ENCODE assay signal across 19 cellular contexts in genomic region chr18:9968081-9968848, GRCh38. TPM values are rescaled to one million over a fixed set of nuclear protein-coding genes. Genes with fewer than 3 reads are reported as not detected.
DNase-seq lines count a peak whose midpoint lies in the region; FAIRE-seq and TF ChIP-seq lines count a peak whose summit lies in the region.
"Had no signal": no experiment of that assay in that cellular context is flagged by ENCODE, and none has a peak within 500 bp of the region (broad histone marks: within the 10 kb centered on the region; RNA-seq: fewer than 3 reads in every experiment).

No MANE protein-coding gene starts in this region.

- TF ChIP-seq RAD21 in H1 (IDR thresholded peaks at IDR 0.05 in 1 of 2, conservative IDR thresholded peaks at IDR 0.05 in 1 of 2; ENCODE audit: low read depth in 2 of 2, low read length in 2 of 2): no peak

- H3K23ac ChIP-seq in H1 (ENCODE audit: insufficient read length): no peak overlapping the region

- H3K4me1 Mint-ChIP-seq in activated naive CD8-positive, alpha-beta T cell (ENCODE audit: low read depth): peaks cover 31% of the 10 kb centered on the region
- H3K4me1 Mint-ChIP-seq in activated naive CD8-positive, alpha-beta T cell treated with anti-CD3 and anti-CD28 coated beads for 36 hours: peaks cover 23% of the 10 kb centered on the region
- peaks cover 13% of the 10 kb centered on the region for H3K4me1 Mint-ChIP-seq in type B pancreatic cell (ENCODE audit: unreplicated experiment)

- no peak overlapping the region for H2BK20ac ChIP-seq in H1 (ENCODE audit: low read length)

- no peaks in the 10 kb centered on the region for H3K79me2 ChIP-seq in H1 (ENCODE audit: control insufficient read depth in 1 of 2, insufficient read depth in 2 of 2, low read length in 2 of 2)

- H2BK120ac ChIP-seq in H1 (replicated peaks; ENCODE audit: low read depth, low read length): no peak overlapping the region

- no peaks in the 10 kb centered on the region for H3K9me3 Mint-ChIP-seq in activated naive CD8-positive, alpha-beta T cell (ENCODE audit: low read depth)
- H3K9me3 Mint-ChIP-seq in activated naive CD8-positive, alpha-beta T cell treated with anti-CD3 and anti-CD28 coated beads for 36 hours: no peaks in the 10 kb centered on the region
- H3K9me3 Mint-ChIP-seq in type B pancreatic cell: no peaks in the 10 kb centered on the region

- H3K4me2 ChIP-seq in H1 (ENCODE audit: insufficient read depth in 1 of 2, low read depth in 2 of 2, low read length in 2 of 2): no peak overlapping the region

- H4K8ac ChIP-seq in H1 (ENCODE audit: extremely low read depth, insufficient read depth, low read length): peak overlapping the region; percentile 1; the same call in 1 of the 2 replicates

- TF ChIP-seq EP300 in H1 (IDR thresholded peaks at IDR 0.05; ENCODE audit: borderline replicate concordance in 1 of 2, low read depth in 2 of 2, low read length in 2 of 2): no peak

- CTCF ChIA-PET in H1 (lab: Charles Lee; ENCODE audit: partially characterized antibody): interaction anchor here (1.0 to 7.1 kb wide), 4 partner anchors 17 to 551 kb away, joined by 3 to 74 read pairs (median 8); no protein-coding TSS in a partner anchor

- H4K91ac ChIP-seq in H1 (replicated peaks; ENCODE audit: insufficient read length, low read length): no peak overlapping the region

- no peak overlapping the region for H3K56ac ChIP-seq in H1 (replicated peaks; ENCODE audit: insufficient read length, low read depth, low read length)

- H3K4me3 ChIP-seq in H1 (ENCODE audit: extremely low read depth in 1 of 4, insufficient read depth in 2 of 4, low read depth in 3 of 4, low read length in 4 of 4): no peak overlapping the region
- H3K4me3 ChIP-seq in mucosa of stomach (ENCODE audit: low read length): no peak overlapping the region
- H3K4me3 ChIP-seq: lower lobe of right lung, SK-N-MC, thyroid gland had no signal

- no peak overlapping the region for H3K14ac ChIP-seq in H1 (ENCODE audit: insufficient read length)

- H3K27ac ChIP-seq in H1 (ENCODE audit: low read depth, low read length): no peak overlapping the region
- H3K27ac ChIP-seq: foreskin keratinocyte, lower lobe of right lung, SK-N-MC, thyroid gland had no signal

- POLR2A ChIA-PET in H1 (lab: Charles Lee; ENCODE audit: partially characterized antibody): no interaction called here

- H3K36me3 Mint-ChIP-seq in activated naive CD8-positive, alpha-beta T cell: no peaks in the 10 kb centered on the region
- H3K36me3 Mint-ChIP-seq in activated naive CD8-positive, alpha-beta T cell treated with anti-CD3 and anti-CD28 coated beads for 36 hours: no peaks in the 10 kb centered on the region
- H3K36me3 Mint-ChIP-seq in type B pancreatic cell: no peaks in the 10 kb centered on the region

- TF ChIP-seq POLR2A in H1 (IDR thresholded peaks at IDR 0.05; ENCODE audit: control extremely low read depth in 1 of 2, low read depth in 2 of 2, low read length in 2 of 2): no peak

- H3K4ac ChIP-seq in H1 (replicated peaks; ENCODE audit: insufficient read length, low read depth, low read length): no peak overlapping the region

- H3K36me3 ChIP-seq in H1 (ENCODE audit: control insufficient read depth in 2 of 4, insufficient read depth in 4 of 4, low read length in 3 of 4) (no peaks in the 10 kb centered on the region), mucosa of stomach (ENCODE audit: control insufficient read depth, insufficient read depth, low read length) (no peaks in the 10 kb centered on the region)
- H3K36me3 ChIP-seq: lower lobe of right lung, thyroid gland had no signal

- H3K27me3 ChIP-seq in H1 (replicated peaks in 1 of 4; ENCODE audit: control insufficient read depth in 3 of 4, extremely low read depth in 1 of 4, insufficient read depth in 3 of 4, low read length in 3 of 4) (no peaks in the 10 kb centered on the region), mucosa of stomach (ENCODE audit: control insufficient read depth, insufficient read depth, low read length) (peaks cover 12% of the 10 kb centered on the region)
- H3K27me3 ChIP-seq: foreskin keratinocyte, thyroid gland had no signal

- no peak overlapping the region for H4K5ac ChIP-seq in H1 (ENCODE audit: insufficient read length, low read depth, low read length)

- H3K18ac ChIP-seq in H1 (ENCODE audit: extremely low read depth, low read length): peak overlapping the region; percentile 36; the same call in 1 of the 2 replicates

- no peak overlapping the region for H3K27ac Mint-ChIP-seq in activated naive CD8-positive, alpha-beta T cell
- H3K27ac Mint-ChIP-seq in activated naive CD8-positive, alpha-beta T cell treated with anti-CD3 and anti-CD28 coated beads for 36 hours: no peak overlapping the region
- H3K27ac Mint-ChIP-seq in type B pancreatic cell: peak overlapping the region; percentile 65

- peaks cover 21% of the 10 kb centered on the region for H3K27me3 Mint-ChIP-seq in activated naive CD8-positive, alpha-beta T cell
- H3K27me3 Mint-ChIP-seq in activated naive CD8-positive, alpha-beta T cell treated with anti-CD3 and anti-CD28 coated beads for 36 hours: peaks cover 39% of the 10 kb centered on the region
- H3K27me3 Mint-ChIP-seq in type B pancreatic cell: no peaks in the 10 kb centered on the region

- no peak overlapping the region; the same call in 1 of the 2 replicates for H2BK15ac ChIP-seq in H1 (ENCODE audit: low read length)

- H3K79me1 ChIP-seq in H1 (ENCODE audit: low read depth, low read length): no peaks in the 10 kb centered on the region

- H2BK12ac ChIP-seq in H1 (ENCODE audit: low read depth, low read length): no peak overlapping the region; the same call in 1 of the 2 replicates

- no peak for DNase-seq in activated naive CD8-positive, alpha-beta T cell treated with anti-CD3 and anti-CD28 coated beads for 36 hours
- DNase-seq in H1 (ENCODE audit: low read depth in 1 of 2, low spot score in 2 of 2) (no peak), type B pancreatic cell (ENCODE audit: extremely low spot score, unreplicated experiment) (no peak), GF-D8 (lab: John Stamatoyannopoulos, UW) (no peak), activated T-cell treated with anti-CD3 and anti-CD28 coated beads for 4 hours (no peak)
- no peak for DNase-seq in activated CD8-positive, alpha-beta memory T cell treated with anti-CD3 and anti-CD28 coated beads, Interleukin-2, amount 50 U/mL, for 4 hours
- DNase-seq: activated T-cell treated with anti-CD3 and anti-CD28 coated beads, Interleukin-2, amount 50 U/mL, for 48 hours; cerebellar nuclear complex; foreskin keratinocyte; lower lobe of right lung; NCI-H2107; NCI-H526; PC-3; stimulated activated CD4-positive, alpha-beta T cell treated with anti-CD3 and anti-CD28 coated beads, Interleukin-4, amount 100 ng/mL, for 1 hour; thyroid gland had no signal

- H3K23me2 ChIP-seq in H1 (ENCODE audit: low read depth, low read length): no peaks in the 10 kb centered on the region

- 87% methylated on average over 31 of the region's 31 CpGs; no CpG with 5 or more reads in 1 of the 2 experiments for WGBS in H1 (ENCODE audit: extremely low coverage in 1 of 2, insufficient coverage in 1 of 2, insufficient read length in 1 of 2, insufficient replicate concordance in 2 of 2, low coverage in 1 of 2, low lambda C conversion rate in 2 of 2, missing lambda C conversion rate in 1 of 2), 2 experiments

- no peak overlapping the region for H2AK5ac ChIP-seq in H1 (ENCODE audit: low read depth, low read length)

- H2BK5ac ChIP-seq in H1 (ENCODE audit: low read depth, low read length): no peak overlapping the region

- no peak for TF ChIP-seq CTCF in H1 (IDR thresholded peaks at IDR 0.05; ENCODE audit: control extremely low read depth in 1 of 3, insufficient read depth in 1 of 3, low read depth in 1 of 3, low read length in 3 of 3)
- no peak for TF ChIP-seq CTCF in type B pancreatic cell (conservative IDR thresholded peaks at IDR 0.05)

- no peaks in the 10 kb centered on the region for H4K20me1 ChIP-seq in H1 (replicated peaks in 1 of 2; ENCODE audit: control insufficient read depth in 1 of 2, insufficient read depth in 2 of 2, low read length in 2 of 2)

- no peaks in the 10 kb centered on the region for H3K9me3 ChIP-seq in H1 (ENCODE audit: insufficient read depth in 2 of 2, low read depth in 1 of 2, low read length in 1 of 2)
- H3K9me3 ChIP-seq in mucosa of stomach (ENCODE audit: control insufficient read depth, low read length): no peaks in the 10 kb centered on the region
- H3K9me3 ChIP-seq: lower lobe of right lung, thyroid gland had no signal

- no peak for FAIRE-seq in H1 (lab: Jason Lieb, UNC)
- FAIRE-seq: endometrium had no signal

- H3K4me1 ChIP-seq in H1 (replicated peaks in 1 of 4; ENCODE audit: control insufficient read depth in 3 of 4, insufficient read depth in 4 of 4, low read length in 3 of 4): peaks cover 0 to 3% (median 1%) of the 10 kb centered on the region in 4 experiments; a peak in 2 of 7 replicates
- H3K4me1 ChIP-seq in mucosa of stomach (ENCODE audit: control insufficient read depth, insufficient read depth, low read length): no peaks in the 10 kb centered on the region
- H3K4me1 ChIP-seq: foreskin keratinocyte, thyroid gland had no signal

- 0 out of 2 replicates have a peak overlapping the region, but pooled peaks have one; percentile 4 for H2AFZ ChIP-seq in H1 (ENCODE audit: low read length)

- H3K9ac ChIP-seq in H1 (replicated peaks in 1 of 4; ENCODE audit: extremely low read depth in 1 of 4, low read depth in 3 of 4, low read length in 3 of 4) (no peak overlapping the region), mucosa of stomach (ENCODE audit: low read length) (peak overlapping the region; percentile 3)

- peak overlapping the region; percentile 36 for H3K4me3 Mint-ChIP-seq in activated naive CD8-positive, alpha-beta T cell
- no peak overlapping the region for H3K4me3 Mint-ChIP-seq in activated naive CD8-positive, alpha-beta T cell treated with anti-CD3 and anti-CD28 coated beads for 36 hours
- H3K4me3 Mint-ChIP-seq in type B pancreatic cell: no peak overlapping the region

TF ChIP-seq in H1, 55 proteins besides CTCF, POLR2A, EP300 and RAD21:
- no peak for TF ChIP-seq POLR2AphosphoS5 (IDR thresholded peaks at IDR 0.05; ENCODE audit: low read depth, low read length)
- TF ChIP-seq ASH2L (IDR thresholded peaks at IDR 0.05; ENCODE audit: low read length): peak; percentile 23
TF ChIP-seq in H1: peak in this region for 1.

RNA-seq across cellular contexts. Expression of gene VAPA, which starts 54.4 kb away (rescaled TPM):
- total RNA-seq in activated naive CD8-positive, alpha-beta T cell treated with anti-CD3 and anti-CD28 coated beads for 36 hours: 100 to 1,000 TPM; 157 to 172 TPM
- 128 and 130 TPM in 2 replicates for total RNA-seq in H1 (2021; fragmentation: NEBNext Ultra II Directional; extraction: Animal tissue kit (Norgen Biotek cat#: 25700))
- 44.4 and 79.7 TPM in 2 replicates for polyA plus RNA-seq in H1 (2011; rRNA removed)
- 115 TPM for polyA plus RNA-seq in H1 (2011; cell fraction: cytosol; rRNA removed)
- 58.2 TPM for polyA plus RNA-seq in H1 (2011; cell fraction: nucleus; rRNA removed)
- polyA plus RNA-seq in H1 (2012, experiment 1 of 2): 84.4 to 121 TPM (median 101 TPM) in 4 replicates
- 35.1 TPM for polyA plus RNA-seq in H1 (2012, experiment 2 of 2)
- 86.3 TPM for polyA plus RNA-seq in H1 (2013, experiment 1 of 2)
- 89.4 TPM for polyA plus RNA-seq in H1 (2013, experiment 2 of 2)
- polyA minus RNA-seq in H1 (2011; rRNA and poly(A)+ RNA removed): 63.8 and 88.5 TPM in 2 replicates
- 77.8 TPM for polyA minus RNA-seq in H1 (2011; cell fraction: cytosol; rRNA and poly(A)+ RNA removed)
- polyA minus RNA-seq in H1 (2011; cell fraction: nucleus; rRNA and poly(A)+ RNA removed): 59.6 TPM
- total RNA-seq in type B pancreatic cell (ENCODE audit: low replicate concordance): 132 and 147 TPM in 2 replicates
